9 cellular contexts compared by ENCODE assay signal in genomic region chr16:81610144-81610842, GRCh38.
A peak's percentile ranks its signal among the peaks of the same experiment; 100 is the strongest.
DNase-seq lines count a peak whose midpoint lies in the region; ATAC-seq, FAIRE-seq and TF ChIP-seq lines count a peak whose summit lies in the region.
"Had no signal": no experiment of that assay in that cellular context is flagged by ENCODE, and none has a peak within 500 bp of the region (broad histone marks: within the 10 kb centered on the region; RNA-seq: fewer than 3 reads in every experiment).

No MANE protein-coding gene starts in this region.

- no peak for TF ChIP-seq POLR2A in A549 (IDR thresholded peaks at IDR 0.05; ENCODE audit: low read length)

- FAIRE-seq in A549 (lab: Jason Lieb, UNC) = no peak

- H3K4me1 ChIP-seq in A549 = peaks cover 53% of the 10 kb centered on the region

- H3K4me3 Mint-ChIP-seq in naive B cell = peak overlapping the region in 1 of 8 donors; percentile 30
- H3K4me3 Mint-ChIP-seq in natural killer cell treated with Interleukin-12 subunit alpha and Interleukin-12 subunit beta and Interleukin-15 and Interleukin-18, amount 100 ng/mL, for 72 hours = no peak overlapping the region
- H3K4me3 Mint-ChIP-seq in activated naive CD8-positive, alpha-beta T cell treated with anti-CD3 and anti-CD28 coated beads, Interleukin-2, amount 50 U/mL, for 24 hours = no peak overlapping the region

- peaks cover 0 to 5% of the 10 kb centered on the region in 2 donors for H3K36me3 Mint-ChIP-seq in naive B cell
- no peaks in the 10 kb centered on the region for H3K36me3 Mint-ChIP-seq in natural killer cell treated with Interleukin-12 subunit alpha and Interleukin-12 subunit beta and Interleukin-15 and Interleukin-18, amount 100 ng/mL, for 72 hours
- H3K36me3 Mint-ChIP-seq in activated naive CD8-positive, alpha-beta T cell treated with anti-CD3 and anti-CD28 coated beads, Interleukin-2, amount 50 U/mL, for 24 hours (ENCODE audit: low read depth) = peaks cover 3% of the 10 kb centered on the region

- CTCF ChIA-PET in A549 (lab: Yijun Ruan, JAX) = interaction anchor here (0.8 to 0.9 kb wide), 2 partner anchors 12 to 13 kb away, joined by 3 to 5 read pairs; no protein-coding TSS in a partner anchor
- CTCF ChIA-PET in RWPE1 (lab: Yijun Ruan, JAX) = no interaction called here

- H3K27ac ChIP-seq in A549 = peak overlapping the region; percentile 70 to 74
- peak overlapping the region; percentile 27 for H3K27ac ChIP-seq in RWPE1

- H3K27ac Mint-ChIP-seq in naive B cell = peak overlapping the region in 4 of 6 donors; percentile 10 to 84 (median 70)
- H3K27ac Mint-ChIP-seq in natural killer cell treated with Interleukin-12 subunit alpha and Interleukin-12 subunit beta and Interleukin-15 and Interleukin-18, amount 100 ng/mL, for 72 hours = no peak overlapping the region
- H3K27ac Mint-ChIP-seq in activated naive CD8-positive, alpha-beta T cell treated with anti-CD3 and anti-CD28 coated beads, Interleukin-2, amount 50 U/mL, for 24 hours = no peak overlapping the region

- H3K9me3 Mint-ChIP-seq in naive B cell = no peaks in the 10 kb centered on the region
- no peaks in the 10 kb centered on the region for H3K9me3 Mint-ChIP-seq in natural killer cell treated with Interleukin-12 subunit alpha and Interleukin-12 subunit beta and Interleukin-15 and Interleukin-18, amount 100 ng/mL, for 72 hours
- H3K9me3 Mint-ChIP-seq in activated naive CD8-positive, alpha-beta T cell treated with anti-CD3 and anti-CD28 coated beads, Interleukin-2, amount 50 U/mL, for 24 hours = no peaks in the 10 kb centered on the region

- DNase-seq in A549 (ENCODE audit: low read depth in 1 of 2, low spot score in 1 of 2) (no peak), RWPE1 (ENCODE audit: low spot score) (peak; percentile 62), fibroblast of the aortic adventitia (ENCODE audit: low read depth) (peak; percentile 86), naive B cell (no peak)
- DNase-seq in activated effector memory CD4-positive, alpha-beta T cell treated with anti-CD3 and anti-CD28 coated beads, Interleukin-2, amount 50 U/mL, for 16 hours = no peak
- DNase-seq in activated CD4-positive, CD25-positive, alpha-beta regulatory T cell (lab: John Stamatoyannopoulos, UW) = no peak
- no peak for DNase-seq in natural killer cell treated with Interleukin-12 subunit alpha and Interleukin-12 subunit beta and Interleukin-15 and Interleukin-18, amount 100 ng/mL, for 72 hours (ENCODE audit: low spot score)
- DNase-seq in activated naive CD8-positive, alpha-beta T cell treated with anti-CD3 and anti-CD28 coated beads, Interleukin-2, amount 50 U/mL, for 24 hours = no peak
- DNase-seq: stimulated activated CD4-positive, alpha-beta T cell treated with anti-CD3 and anti-CD28 coated beads, Interleukin-4, amount 100 ng/mL, for 24 hours had no signal

- 61% methylated on average over 26 of the region's 26 CpGs for WGBS in A549 (ENCODE audit: missing lambda C conversion rate)

- TF ChIP-seq EP300 in A549 (IDR thresholded peaks at IDR 0.05) = no peak

- ATAC-seq in A549 (peak; percentile 54 to 69; a peak in 5 of 6 replicates), naive B cell (ENCODE audit: low read depth in 2 of 2) (no peak)
- ATAC-seq in natural killer cell treated with Interleukin-12 subunit alpha and Interleukin-12 subunit beta and Interleukin-15 and Interleukin-18, amount 100 ng/mL, for 72 hours = no peak
- ATAC-seq in activated naive CD8-positive, alpha-beta T cell treated with anti-CD3 and anti-CD28 coated beads, Interleukin-2, amount 50 U/mL, for 24 hours = no peak

- no peak for TF ChIP-seq CTCF in A549 (IDR thresholded peaks at IDR 0.05)
- no peak for TF ChIP-seq CTCF in RWPE1 (conservative IDR thresholded peaks at IDR 0.05; ENCODE audit: low read depth)
- TF ChIP-seq CTCF in fibroblast of the aortic adventitia (IDR thresholded peaks at IDR 0.05; ENCODE audit: insufficient read depth, low read length) = no peak

- no peaks in the 10 kb centered on the region for H3K27me3 Mint-ChIP-seq in naive B cell
- no peaks in the 10 kb centered on the region for H3K27me3 Mint-ChIP-seq in natural killer cell treated with Interleukin-12 subunit alpha and Interleukin-12 subunit beta and Interleukin-15 and Interleukin-18, amount 100 ng/mL, for 72 hours
- H3K27me3 Mint-ChIP-seq in activated naive CD8-positive, alpha-beta T cell treated with anti-CD3 and anti-CD28 coated beads, Interleukin-2, amount 50 U/mL, for 24 hours = no peaks in the 10 kb centered on the region

- H3K4me3 ChIP-seq in A549 (no peak overlapping the region), fibroblast of the aortic adventitia (ENCODE audit: low read depth, low read length) (peak overlapping the region; percentile 44)

- POLR2A ChIA-PET in A549 (lab: Yijun Ruan, JAX) (no interaction called here), RWPE1 (lab: Yijun Ruan, JAX; ENCODE audit: low non-redundant PET) (no interaction called here)

- peak overlapping the region; percentile 38 for H3K4me2 ChIP-seq in A549

- H3K4me1 Mint-ChIP-seq in naive B cell = peaks cover 26 to 45% (median 29%) of the 10 kb centered on the region in 3 donors
- H3K4me1 Mint-ChIP-seq in natural killer cell treated with Interleukin-12 subunit alpha and Interleukin-12 subunit beta and Interleukin-15 and Interleukin-18, amount 100 ng/mL, for 72 hours (ENCODE audit: low read depth in 2 of 2) = peaks cover 9% of the 10 kb centered on the region in 2 donors
- peaks cover 3% of the 10 kb centered on the region for H3K4me1 Mint-ChIP-seq in activated naive CD8-positive, alpha-beta T cell treated with anti-CD3 and anti-CD28 coated beads, Interleukin-2, amount 50 U/mL, for 24 hours

- no peak for TF ChIP-seq RAD21 in A549 (conservative IDR thresholded peaks at IDR 0.05 in 1 of 2, IDR thresholded peaks at IDR 0.05 in 1 of 2)

- H3K9me3 ChIP-seq in A549 = no peaks in the 10 kb centered on the region

TF ChIP-seq in A549, 52 proteins besides CTCF, POLR2A, EP300 and RAD21:
- TF ChIP-seq RFX5 (IDR thresholded peaks at IDR 0.05) (no peak), FOSL2 (IDR thresholded peaks at IDR 0.05) (no peak), FOSL2 (CRISPR knock-in tag; IDR thresholded peaks at IDR 0.05) (peak; percentile 52)

Comparison
In these comparisons a context has a peak if more than half of its experiments do, and no peak if none do; other contexts are left out.
1. ATAC-seq: peak in A549 (2 of 2); none in naive B cell (0 of 2), natural killer cell treated with Interleukin-12 subunit alpha and Interleukin-12 subunit beta and Interleukin-15 and Interleukin-18, amount 100 ng/mL, for 72 hours (0 of 2) and activated naive CD8-positive, alpha-beta T cell treated with anti-CD3 and anti-CD28 coated beads, Interleukin-2, amount 50 U/mL, for 24 hours (single experiment).
2. DNase-seq: peak in RWPE1 (single experiment) and fibroblast of the aortic adventitia (single experiment); none in A549 (0 of 2), naive B cell (single experiment), activated effector memory CD4-positive, alpha-beta T cell treated with anti-CD3 and anti-CD28 coated beads, Interleukin-2, amount 50 U/mL, for 16 hours (single experiment), activated CD4-positive, CD25-positive, alpha-beta regulatory T cell (0 of 4), natural killer cell treated with Interleukin-12 subunit alpha and Interleukin-12 subunit beta and Interleukin-15 and Interleukin-18, amount 100 ng/mL, for 72 hours (single experiment) and activated naive CD8-positive, alpha-beta T cell treated with anti-CD3 and anti-CD28 coated beads, Interleukin-2, amount 50 U/mL, for 24 hours (single experiment).
3. H3K27ac Mint-ChIP-seq: peak in naive B cell (4 of 6); none in natural killer cell treated with Interleukin-12 subunit alpha and Interleukin-12 subunit beta and Interleukin-15 and Interleukin-18, amount 100 ng/mL, for 72 hours (0 of 2) and activated naive CD8-positive, alpha-beta T cell treated with anti-CD3 and anti-CD28 coated beads, Interleukin-2, amount 50 U/mL, for 24 hours (single experiment).